ENCODE assay signal across 8 cellular contexts in genomic region chr14:96592591-96593388, GRCh38.
A peak's percentile ranks its signal among the peaks of the same experiment; 100 is the strongest.
DNase-seq lines count a peak whose midpoint lies in the region; ATAC-seq and TF ChIP-seq lines count a peak whose summit lies in the region.

No MANE protein-coding gene starts in this region.

- DNase-seq in CD8-positive, alpha-beta T cell, result peak; percentile 18 to 82 (median 48)
- peak; percentile 95 for DNase-seq in H7
- peak; percentile 44 for DNase-seq in RPMI8226
- peak; percentile 51 for DNase-seq in left cardiac atrium
- no peak for DNase-seq in hepatocyte (ENCODE audit: low spot score)
- DNase-seq in osteocyte (ENCODE audit: extremely low spot score, unreplicated experiment), result no peak

- H3K27me3 Mint-ChIP-seq in CD8-positive, alpha-beta T cell (ENCODE audit: low read depth), result peaks cover 19% of the 10 kb centered on the region
- H3K27me3 Mint-ChIP-seq in activated naive CD8-positive, alpha-beta T cell, result peaks cover 6% of the 10 kb centered on the region
- peaks cover 2% of the 10 kb centered on the region for H3K27me3 Mint-ChIP-seq in osteocyte (ENCODE audit: unreplicated experiment)

- H4K20me1 ChIP-seq in hepatocyte (ENCODE audit: insufficient read depth, poor library complexity, severe bottlenecking), result no peaks in the 10 kb centered on the region

- peaks cover 14% of the 10 kb centered on the region for H3K4me1 Mint-ChIP-seq in CD8-positive, alpha-beta T cell (ENCODE audit: low read depth)
- H3K4me1 Mint-ChIP-seq in activated naive CD8-positive, alpha-beta T cell (ENCODE audit: low read depth), result peaks cover 7% of the 10 kb centered on the region
- no peaks in the 10 kb centered on the region for H3K4me1 Mint-ChIP-seq in osteocyte (ENCODE audit: unreplicated experiment)

- H3K4me2 ChIP-seq in hepatocyte, result no peak overlapping the region

- H3K36me3 Mint-ChIP-seq in CD8-positive, alpha-beta T cell, result no peaks in the 10 kb centered on the region
- no peaks in the 10 kb centered on the region for H3K36me3 Mint-ChIP-seq in activated naive CD8-positive, alpha-beta T cell
- no peaks in the 10 kb centered on the region for H3K36me3 Mint-ChIP-seq in osteocyte (ENCODE audit: unreplicated experiment)

- no peak overlapping the region for H3K27ac ChIP-seq in CD8-positive, alpha-beta T cell (ENCODE audit: low read depth, low read length)
- H3K27ac ChIP-seq in skeletal muscle tissue (ENCODE audit: low read depth, low read length) (no peak overlapping the region), hepatocyte (no peak overlapping the region)

- H3K9me3 ChIP-seq in CD8-positive, alpha-beta T cell (ENCODE audit: low read length), result no peaks in the 10 kb centered on the region
- H3K9me3 ChIP-seq in skeletal muscle tissue (ENCODE audit: control insufficient read depth in 3 of 3, low read length in 3 of 3), result no peaks in the 10 kb centered on the region
- no peaks in the 10 kb centered on the region for H3K9me3 ChIP-seq in hepatocyte (ENCODE audit: low read depth)

- H3K27ac Mint-ChIP-seq in CD8-positive, alpha-beta T cell, result no peak overlapping the region
- no peak overlapping the region for H3K27ac Mint-ChIP-seq in activated naive CD8-positive, alpha-beta T cell
- no peak overlapping the region for H3K27ac Mint-ChIP-seq in osteocyte (ENCODE audit: unreplicated experiment)

- intact Hi-C loops in CD8-positive, alpha-beta T cell (cut with DNase I, micrococcal nuclease), result no loop called here
- intact Hi-C loops in left cardiac atrium (cut with DNase I), result no loop called here

- no peaks in the 10 kb centered on the region for H3K79me2 ChIP-seq in hepatocyte

- POLR2A ChIA-PET in CD8-positive, alpha-beta T cell (lab: Charles Lee), result no interaction called here

- H3K4me3 Mint-ChIP-seq in CD8-positive, alpha-beta T cell, result peak overlapping the region; percentile 79
- H3K4me3 Mint-ChIP-seq in activated naive CD8-positive, alpha-beta T cell, result peak overlapping the region; percentile 80
- H3K4me3 Mint-ChIP-seq in osteocyte (ENCODE audit: unreplicated experiment), result no peak overlapping the region

- 96% methylated on average over 52 of the region's 54 CpGs for WGBS in hepatocyte (ENCODE audit: low lambda C conversion rate, missing lambda C conversion rate)

- ATAC-seq in CD8-positive, alpha-beta T cell, result peak; percentile 82
- ATAC-seq in left cardiac atrium, result peak; percentile 69 to 92

- peak overlapping the region; percentile 69 for H3K4me3 ChIP-seq in CD8-positive, alpha-beta T cell (ENCODE audit: low read depth, low read length)
- H3K4me3 ChIP-seq in H7 (ENCODE audit: insufficient read depth, low read depth, low read length) (peak overlapping the region; percentile 23; the same call in 1 of the 2 replicates), skeletal muscle tissue (ENCODE audit: low read length in 3 of 3) (peak overlapping the region in 2 of 3 donors; percentile 40 to 49), hepatocyte (no peak overlapping the region)

- no peaks in the 10 kb centered on the region for H3K9me3 Mint-ChIP-seq in CD8-positive, alpha-beta T cell
- no peaks in the 10 kb centered on the region for H3K9me3 Mint-ChIP-seq in activated naive CD8-positive, alpha-beta T cell (ENCODE audit: low read depth)
- no peaks in the 10 kb centered on the region for H3K9me3 Mint-ChIP-seq in osteocyte (ENCODE audit: unreplicated experiment)

- TF ChIP-seq CTCF in CD8-positive, alpha-beta T cell (IDR thresholded peaks at IDR 0.05), result no peak
- TF ChIP-seq CTCF in hepatocyte (IDR thresholded peaks at IDR 0.05; ENCODE audit: poor library complexity) (no peak), osteocyte (IDR thresholded peaks at IDR 0.05) (no peak)

- no peak overlapping the region for H2AFZ ChIP-seq in hepatocyte

- H3K4me1 ChIP-seq in CD8-positive, alpha-beta T cell (ENCODE audit: insufficient read depth, low read length), result peaks cover 5% of the 10 kb centered on the region
- peaks cover 0 to 8% (median 5%) of the 10 kb centered on the region in 3 donors for H3K4me1 ChIP-seq in skeletal muscle tissue (ENCODE audit: control insufficient read depth in 3 of 3, insufficient read depth in 3 of 3, low read length in 3 of 3)
- H3K4me1 ChIP-seq in hepatocyte (ENCODE audit: insufficient read depth), result no peaks in the 10 kb centered on the region

- no peaks in the 10 kb centered on the region for H3K9me2 ChIP-seq in hepatocyte (replicated peaks; ENCODE audit: insufficient read depth)

- no peak overlapping the region for H3K9ac ChIP-seq in skeletal muscle tissue (ENCODE audit: low read depth in 1 of 3, low read length in 3 of 3)

- no peaks in the 10 kb centered on the region for H3K36me3 ChIP-seq in CD8-positive, alpha-beta T cell (ENCODE audit: insufficient read depth, low read length)
- H3K36me3 ChIP-seq in H7 (replicated peaks; ENCODE audit: control insufficient read depth, insufficient read depth, low read length) (no peaks in the 10 kb centered on the region), skeletal muscle tissue (ENCODE audit: control insufficient read depth in 3 of 3, insufficient read depth in 3 of 3, low read length in 3 of 3) (no peaks in the 10 kb centered on the region), hepatocyte (replicated peaks; ENCODE audit: insufficient read depth, low read depth) (no peaks in the 10 kb centered on the region)

- no peaks in the 10 kb centered on the region for H3K27me3 ChIP-seq in CD8-positive, alpha-beta T cell (ENCODE audit: insufficient read depth, low read length)
- H3K27me3 ChIP-seq in H7 (ENCODE audit: control insufficient read depth, insufficient read depth, low read length) (peaks cover 4% of the 10 kb centered on the region; the same call in 1 of the 2 replicates), skeletal muscle tissue (ENCODE audit: control insufficient read depth in 3 of 3, insufficient read depth in 3 of 3, low read length in 3 of 3) (peaks cover 25 to 39% (median 28%) of the 10 kb centered on the region in 3 donors), hepatocyte (no peaks in the 10 kb centered on the region)

- CTCF ChIA-PET in CD8-positive, alpha-beta T cell (lab: Charles Lee), result no interaction called here

Comparison
In these comparisons a context has a peak if more than half of its experiments do, and no peak if none do; other contexts are left out.
1. DNase-seq: peak in CD8-positive, alpha-beta T cell (7 of 7), H7 (single experiment), RPMI8226 (single experiment) and left cardiac atrium (single experiment); none in hepatocyte (single experiment) and osteocyte (single experiment).